Comparison of ENCODE assay signal across 8 cellular contexts in genomic region chr6:45445749-45446454, GRCh38.
DNase-seq lines count a peak whose midpoint lies in the region; ATAC-seq and TF ChIP-seq lines count a peak whose summit lies in the region.

No MANE protein-coding gene starts in this region.

- peak overlapping the region; percentile 75 for H3K4me2 ChIP-seq in PC-3 (ENCODE audit: low read length)

- peak overlapping the region; percentile 90 for H3K27ac ChIP-seq in PC-3 (ENCODE audit: low read length)

- intact Hi-C loops in PC-3 (cut with micrococcal nuclease), result loop anchor here (5.0 kb wide), 2 partner anchors 161 to 211 kb away; no protein-coding TSS in a partner anchor

- DNase-seq in AG09319 (ENCODE audit: extremely low read depth, low read depth), result peak; percentile 97
- DNase-seq in HCEC 1CT, result peak; percentile 98
- DNase-seq in PC-3, result peak; percentile 99
- DNase-seq in T47D (ENCODE audit: low read depth in 1 of 2, low spot score in 1 of 2), result peak; percentile 36 to 97
- DNase-seq in islet precursor cell, result peak; percentile 94
- peak; percentile 20 for DNase-seq in stimulated activated naive CD8-positive, alpha-beta T cell treated with anti-CD3 and anti-CD28 coated beads, Interleukin-15, Interleukin-2, amounts not matched to agents 100 U/mL and 50 U/mL, for 24 hours
- no peak for DNase-seq in NCI-H146 treated with DMSO at 0.1 percent for 48 hours (lab: John Stamatoyannopoulos, UW; ENCODE audit: unreplicated experiment)

- H3K9me3 ChIP-seq in PC-3 (ENCODE audit: low read length), result no peaks in the 10 kb centered on the region

- H3K79me2 ChIP-seq in PC-3 (ENCODE audit: low read length), result peaks cover 26% of the 10 kb centered on the region

- TF ChIP-seq CTCF in AG09319 (IDR thresholded peaks at IDR 0.05; ENCODE audit: low read depth, low read length) (no peak), PC-3 (conservative IDR thresholded peaks at IDR 0.05; ENCODE audit: low read depth, low read length) (no peak)

- H2AFZ ChIP-seq in PC-3 (ENCODE audit: low read length), result 0 out of 2 replicates have a peak overlapping the region, but pooled peaks have one; percentile 24

- H3K36me3 ChIP-seq in PC-3 (ENCODE audit: low read depth, low read length), result peaks cover 28% of the 10 kb centered on the region; the same call in 1 of the 2 replicates

- in situ Hi-C loops in T47D (cut with HindIII; ENCODE audit: low pct_unique_long_range_greater_than_20kb, low sequenced_read_pairs), result no loop called here

- CTCF ChIA-PET in PC-3 (lab: Charles Lee), result interaction anchor here (0.6 kb wide), 1 partner anchor 322 kb away, joined by 3 read pairs; no protein-coding TSS in a partner anchor

- POLR2A ChIA-PET in PC-3 (lab: Charles Lee; ENCODE audit: unreplicated experiment), result interaction anchor here (0.6 to 0.7 kb wide), 3 partner anchors 8 to 259 kb away, joined by 3 to 5 read pairs (median 4); no protein-coding TSS in a partner anchor

- no TSS peak for BruUV-seq in PC-3 (replicated peaks; lab: Mats Ljungman, UMichigan)

- H3K27me3 ChIP-seq in PC-3 (ENCODE audit: low read length), result no peaks in the 10 kb centered on the region

- peak overlapping the region; percentile 67 for H3K9ac ChIP-seq in PC-3 (ENCODE audit: low read length)

- ATAC-seq in PC-3, result peak; percentile 92
- peak; percentile 48 for ATAC-seq in stimulated activated naive CD8-positive, alpha-beta T cell treated with anti-CD3 and anti-CD28 coated beads, Interleukin-15, Interleukin-2, amounts not matched to agents 100 U/mL and 50 U/mL, for 24 hours
- no peak for ATAC-seq in GM21576 (IDR thresholded peaks at IDR 0.05; ENCODE audit: unreplicated experiment)

- H4K20me1 ChIP-seq in PC-3 (ENCODE audit: low read length), result no peaks in the 10 kb centered on the region

- peaks cover 41% of the 10 kb centered on the region for H3K4me1 ChIP-seq in PC-3 (ENCODE audit: insufficient read depth, low read length)

- no peaks in the 10 kb centered on the region for H3F3A ChIP-seq in PC-3 (ENCODE audit: low read length, unreplicated experiment)

- H3K4me3 ChIP-seq in PC-3 (ENCODE audit: low read length), result peak overlapping the region; percentile 37

- no peaks in the 10 kb centered on the region for H3K9me2 ChIP-seq in PC-3 (replicated peaks; ENCODE audit: low read length)
